ENCODE assay signal across 7 cellular contexts in the genomic region with DNA sequence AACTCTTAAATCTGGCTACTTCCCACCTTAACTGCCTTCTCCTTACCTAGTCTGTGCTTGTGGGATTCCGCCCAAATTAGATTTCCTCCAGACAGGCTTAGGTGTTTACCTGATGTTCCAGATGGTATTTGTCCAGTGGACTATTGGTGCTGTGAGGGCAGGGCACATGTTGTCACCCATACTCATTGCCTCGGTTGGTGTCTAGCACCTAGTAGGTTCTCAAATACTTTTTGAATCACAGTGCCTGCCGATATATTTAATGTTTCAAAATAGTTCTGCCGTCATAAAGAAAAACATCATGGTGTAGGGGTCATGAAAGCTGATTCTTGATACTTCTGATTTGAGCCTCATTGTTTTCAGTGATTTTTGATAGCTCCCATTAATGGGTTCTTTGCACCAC. TPM values are rescaled to one million over a fixed set of nuclear protein-coding genes. Genes with fewer than 3 reads are reported as not detected.
DNase-seq lines count a peak whose midpoint lies in the region; TF ChIP-seq lines count a peak whose summit lies in the region.

No MANE protein-coding gene starts in this region.

- H3K4me3 ChIP-seq in HUES64 (ENCODE audit: low read length), result peak overlapping the region; percentile 95
- peak overlapping the region; percentile 95 for H3K4me3 ChIP-seq in iPS-18c (ENCODE audit: insufficient read depth, low read depth, low read length)
- H3K4me3 ChIP-seq in stomach, result peak overlapping the region; percentile 79 to 88 (median 87)

- no peak for TF ChIP-seq POLR2A in stomach (IDR thresholded peaks at IDR 0.05)

- no peaks in the 10 kb centered on the region for H3K27me3 Mint-ChIP-seq in activated T-helper 2 cell treated with anti-CD3 and anti-CD28 coated beads, Interferon-gamma antibody, Interleukin-2, Interleukin-4, amounts not matched to agents 10 μg/mL and 5 μg/mL and 100 μg/mL, durations not matched to agents 14 hours and 24 hours and 36 hours (ENCODE audit: low read depth)

- no peak for DNase-seq in activated T-helper 2 cell treated with anti-CD3 and anti-CD28 coated beads, Interferon-gamma antibody, Interleukin-2, Interleukin-4, amounts not matched to agents 10 μg/mL and 5 μg/mL and 100 μg/mL, durations not matched to agents 14 hours and 24 hours and 36 hours (ENCODE audit: low spot score)
- DNase-seq in stomach (no peak), HEK293T (ENCODE audit: extremely low spot score) (no peak), NCI-H2196 (lab: John Stamatoyannopoulos, UW; ENCODE audit: unreplicated experiment) (no peak), occipital lobe (lab: John Stamatoyannopoulos, UW) (no peak)

- H3K36me3 ChIP-seq in HUES64 (ENCODE audit: insufficient read depth, low read length), result peaks cover 19% of the 10 kb centered on the region; the same call in 1 of the 2 replicates
- no peaks in the 10 kb centered on the region for H3K36me3 ChIP-seq in stomach

- H3K4me1 ChIP-seq in HUES64 (ENCODE audit: insufficient read depth, low read length) (peaks cover 44% of the 10 kb centered on the region), stomach (peaks cover 68 to 82% (median 75%) of the 10 kb centered on the region in 4 donors)

- H3K4me3 Mint-ChIP-seq in activated T-helper 2 cell treated with anti-CD3 and anti-CD28 coated beads, Interferon-gamma antibody, Interleukin-2, Interleukin-4, amounts not matched to agents 10 μg/mL and 5 μg/mL and 100 μg/mL, durations not matched to agents 14 hours and 24 hours and 36 hours (ENCODE audit: low read depth), result peak overlapping the region; percentile 94

- H3K9ac ChIP-seq in HUES64 (ENCODE audit: low read depth, low read length), result peak overlapping the region; percentile 97

- no peak for TF ChIP-seq EP300 in stomach (IDR thresholded peaks at IDR 0.05)

- H3K27ac Mint-ChIP-seq in activated T-helper 2 cell treated with anti-CD3 and anti-CD28 coated beads, Interferon-gamma antibody, Interleukin-2, Interleukin-4, amounts not matched to agents 10 μg/mL and 5 μg/mL and 100 μg/mL, durations not matched to agents 14 hours and 24 hours and 36 hours, result peak overlapping the region; percentile 97

- no peak for TF ChIP-seq CTCF in stomach (IDR thresholded peaks at IDR 0.05)

- peaks cover 58% of the 10 kb centered on the region for H3K4me1 Mint-ChIP-seq in activated T-helper 2 cell treated with anti-CD3 and anti-CD28 coated beads, Interferon-gamma antibody, Interleukin-2, Interleukin-4, amounts not matched to agents 10 μg/mL and 5 μg/mL and 100 μg/mL, durations not matched to agents 14 hours and 24 hours and 36 hours (ENCODE audit: low read depth)

- H3K27me3 ChIP-seq in HUES64 (ENCODE audit: insufficient read depth, low read length) (no peaks in the 10 kb centered on the region), stomach (no peaks in the 10 kb centered on the region)

- POLR2A ChIA-PET in HEK293T (lab: Yijun Ruan, JAX), result interaction anchor here (0.8 to 1.7 kb wide), 4 partner anchors 16 to 43 kb away, joined by 3 to 4 read pairs (median 3); no protein-coding TSS in a partner anchor

- H3K9me3 ChIP-seq in HUES64 (ENCODE audit: insufficient read depth, low read depth, low read length), result no peaks in the 10 kb centered on the region
- no peaks in the 10 kb centered on the region for H3K9me3 ChIP-seq in iPS-18c (ENCODE audit: control insufficient read depth, insufficient read depth, low read length)
- H3K9me3 ChIP-seq in stomach, result no peaks in the 10 kb centered on the region

- H3K9me3 Mint-ChIP-seq in activated T-helper 2 cell treated with anti-CD3 and anti-CD28 coated beads, Interferon-gamma antibody, Interleukin-2, Interleukin-4, amounts not matched to agents 10 μg/mL and 5 μg/mL and 100 μg/mL, durations not matched to agents 14 hours and 24 hours and 36 hours, result no peaks in the 10 kb centered on the region

- H3K27ac ChIP-seq in HUES64 (ENCODE audit: low read depth, low read length) (peak overlapping the region; percentile 90), stomach (peak overlapping the region; percentile 96 to 100 (median 98))

- H3K36me3 Mint-ChIP-seq in activated T-helper 2 cell treated with anti-CD3 and anti-CD28 coated beads, Interferon-gamma antibody, Interleukin-2, Interleukin-4, amounts not matched to agents 10 μg/mL and 5 μg/mL and 100 μg/mL, durations not matched to agents 14 hours and 24 hours and 36 hours (ENCODE audit: low read depth), result peaks cover 54% of the 10 kb centered on the region

- 24% methylated on average over 4 of the region's 4 CpGs for WGBS in HUES64
- WGBS in stomach, 5 donors, result 4 to 10% (median 4%) methylated on average over 4 of the region's 4 CpGs

- intact Hi-C loops in activated T-helper 2 cell treated with anti-CD3 and anti-CD28 coated beads, Interferon-gamma antibody, Interleukin-2, Interleukin-4, amounts not matched to agents 10 μg/mL and 5 μg/mL and 100 μg/mL, durations not matched to agents 14 hours and 24 hours and 36 hours (cut with micrococcal nuclease), result loop anchor here (10.0 kb wide), 1 partner anchor 1292 kb away; the partner anchor contains the start of gene NDUFA10
- intact Hi-C loops in stomach (cut with DNase I; ENCODE audit: low total_unique reads), result no loop called here

- CTCF ChIA-PET in HEK293T (lab: Yijun Ruan, JAX), result no interaction called here

TF ChIP-seq in HEK293T, 16 proteins besides CTCF, POLR2A, EP300 and RAD21:
- no peak for TF ChIP-seq SUZ12 (IDR thresholded peaks at IDR 0.05)
- TF ChIP-seq BHLHE40 (IDR thresholded peaks at IDR 0.05; ENCODE audit: borderline replicate concordance), result no peak
- TF ChIP-seq TARDBP (IDR thresholded peaks at IDR 0.05), result no peak
- no peak for TF ChIP-seq ARNT (IDR thresholded peaks at IDR 0.05)
- TF ChIP-seq FOXA1 (IDR thresholded peaks at IDR 0.05), result no peak
- no peak for TF ChIP-seq ELF4 (IDR thresholded peaks at IDR 0.05)
- no peak for TF ChIP-seq FOXK2 (IDR thresholded peaks at IDR 0.05)
- no peak for TF ChIP-seq HDGF (IDR thresholded peaks at IDR 0.05; ENCODE audit: borderline replicate concordance)
- TF ChIP-seq LEF1 (IDR thresholded peaks at IDR 0.05; ENCODE audit: borderline replicate concordance), result no peak

RNA-seq across cellular contexts. Expression of gene SEPTIN2, which starts 1.1 kb away (rescaled TPM):
- 303 TPM for polyA plus RNA-seq in HUES64 (2013, experiment 1 of 2)
- polyA plus RNA-seq in HUES64 (2013, experiment 2 of 2), result 319 TPM
- 231 TPM in 2 replicates for total RNA-seq in activated T-helper 2 cell treated with anti-CD3 and anti-CD28 coated beads, Interferon-gamma antibody, Interleukin-2, Interleukin-4, amounts not matched to agents 10 μg/mL and 5 μg/mL and 100 μg/mL, durations not matched to agents 14 hours and 24 hours and 36 hours
- total RNA-seq in stomach (100 to 1,000 TPM in 4 of 5 donors, 10 to 100 TPM in 1; 88.7 to 603 (median 272) TPM), occipital lobe (266 TPM)
- polyA plus RNA-seq in stomach, result 100 to 1,000 TPM; 104 to 169 (median 164) TPM

RNA-seq across cellular contexts. Expression of gene HDLBP, which starts 1.4 kb away (rescaled TPM):
- polyA plus RNA-seq in HUES64 (2013, experiment 1 of 2), result 216 TPM
- 204 TPM for polyA plus RNA-seq in HUES64 (2013, experiment 2 of 2)
- 282 and 293 TPM in 2 replicates for total RNA-seq in activated T-helper 2 cell treated with anti-CD3 and anti-CD28 coated beads, Interferon-gamma antibody, Interleukin-2, Interleukin-4, amounts not matched to agents 10 μg/mL and 5 μg/mL and 100 μg/mL, durations not matched to agents 14 hours and 24 hours and 36 hours
- total RNA-seq in stomach (100 to 1,000 TPM; 350 to 752 (median 530) TPM), occipital lobe (138 TPM)
- 100 to 1,000 TPM; 171 to 207 (median 173) TPM for polyA plus RNA-seq in stomach

RNA-seq across cellular contexts. Expression of gene FARP2, which starts 39.3 kb away (rescaled TPM):
- 17.3 TPM for polyA plus RNA-seq in HUES64 (2013, experiment 1 of 2)
- polyA plus RNA-seq in HUES64 (2013, experiment 2 of 2), result 13.7 TPM
- 38.1 and 38.2 TPM in 2 replicates for total RNA-seq in activated T-helper 2 cell treated with anti-CD3 and anti-CD28 coated beads, Interferon-gamma antibody, Interleukin-2, Interleukin-4, amounts not matched to agents 10 μg/mL and 5 μg/mL and 100 μg/mL, durations not matched to agents 14 hours and 24 hours and 36 hours
- total RNA-seq in stomach (100 to 1,000 TPM in 3 of 5 donors, 10 to 100 TPM in 2; 54.2 to 260 (median 108) TPM), occipital lobe (43.7 TPM)
- 10 to 100 TPM; 15.8 to 35.6 (median 20.0) TPM for polyA plus RNA-seq in stomach
